Comparison of ENCODE assay signal across 34 cellular contexts in the genomic region with DNA sequence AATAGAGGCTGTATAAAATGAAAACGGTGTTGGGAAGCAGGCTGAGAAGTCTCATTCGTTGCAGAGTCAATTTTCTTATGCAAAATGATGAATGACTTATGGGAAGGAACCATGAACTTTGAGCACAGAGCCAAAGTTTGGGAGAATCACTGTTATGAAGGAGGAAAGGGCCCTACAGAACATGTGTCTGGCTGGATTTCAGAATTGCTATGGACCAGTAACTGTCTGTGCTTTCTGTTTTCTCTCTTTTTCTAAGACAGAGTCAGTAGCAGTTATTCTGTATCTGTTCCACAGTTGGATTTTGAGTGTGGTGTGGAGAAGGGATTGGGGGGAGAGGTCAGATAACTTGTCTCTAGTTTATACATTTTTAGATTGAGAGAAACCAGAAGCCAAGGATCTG.
"Had no signal": no experiment of that assay in that cellular context is flagged by ENCODE, and none has a peak within 500 bp of the region (broad histone marks: within the 10 kb centered on the region; RNA-seq: fewer than 3 reads in every experiment).

No MANE protein-coding gene starts in this region.

- H3K27me3 ChIP-seq: MG63 had no signal

- DNase-seq: Karpas-422, Kasumi-1, MG63, MM.1S, MV-4-11, NCI-H1048, NCI-H1092, NCI-H1092 treated with DMSO at 0.1 percent for 48 hours, NCI-H1105, NCI-H1105 treated with DMSO at 0.1 percent for 48 hours, NCI-H1417, NCI-H1417 treated with DMSO at 0.1 percent for 48 hours, NCI-H1436, NCI-H1436 treated with DMSO at 0.1 percent for 48 hours, NCI-H146, NCI-H1694, NCI-H1694 treated with DMSO at 0.1 percent for 48 hours, NCI-H187, NCI-H187 treated with DMSO at 0.1 percent for 48 hours, NCI-H1930, NCI-H2029, NCI-H2029 treated with DMSO at 0.1 percent for 48 hours, NCI-H2081 treated with DMSO at 0.1 percent for 48 hours, NCI-H2107, NCI-H2171, NCI-H2171 treated with DMSO at 0.1 percent for 48 hours, NCI-H2227 treated with DMSO at 0.1 percent for 48 hours, NCI-H226, NCI-H345, NCI-H446, NCI-H446 treated with DMSO at 0.1 percent for 48 hours, NCI-H510A, NCI-H510A treated with DMSO at 0.1 percent for 48 hours, NCI-H524 had no signal

- H3K36me3 ChIP-seq: MG63 had no signal

- H3K4me3 ChIP-seq: MG63 had no signal

- H3K9me3 ChIP-seq: MG63 had no signal
